8 cellular contexts compared by ENCODE assay signal in genomic region chr4:7939377-7940108, GRCh38. TPM values are rescaled to one million over a fixed set of nuclear protein-coding genes. Genes with fewer than 3 reads are reported as not detected.
A peak's percentile ranks its signal among the peaks of the same experiment; 100 is the strongest.
DNase-seq lines count a peak whose midpoint lies in the region; ATAC-seq and FAIRE-seq lines count a peak whose summit lies in the region.

TSS of gene AFAP1 (minus strand) at chr4:7939861. CDS start at chr4:7872078, 67,783 bp downstream.

- DNase-seq in Ammon's horn (ENCODE audit: low spot score), result peak; percentile 93
- peak; percentile 62 for DNase-seq in RCC 7860 (ENCODE audit: low spot score)
- DNase-seq in activated T-helper 1 cell treated with anti-CD3 and anti-CD28 coated beads, Interleukin-2, amount 50 U/mL, for 16 hours (ENCODE audit: low read depth in 1 of 2, low spot score in 1 of 2), result peak; percentile 71 to 88
- peak; percentile 80 for DNase-seq in fibroblast of gingiva (ENCODE audit: low read depth)
- DNase-seq in myocyte (ENCODE audit: low read depth), result peak; percentile 92
- DNase-seq in stimulated activated CD8-positive, alpha-beta memory T cell treated with anti-CD3 and anti-CD28 coated beads, Interleukin-4, amount 100 ng/mL, for 48 hours, result peak; percentile 92

- FAIRE-seq in RCC 7860 (lab: Jason Lieb, UNC), result no peak

- ATAC-seq in GM19395 (IDR thresholded peaks at IDR 0.05; ENCODE audit: unreplicated experiment) (peak; percentile 86), HG03565 (IDR thresholded peaks at IDR 0.05; ENCODE audit: unreplicated experiment) (peak; percentile 84)

RNA-seq across cellular contexts. Expression of gene AFAP1, which starts in this region (rescaled TPM):
- total RNA-seq in myocyte, result 30.8 and 50.5 TPM in 2 replicates
- 43.2 TPM for polyA plus RNA-seq in myocyte (2012)

Comparison
In these comparisons a context has a peak if more than half of its experiments do, and no peak if none do; other contexts are left out.
1. Peak in every context shown above with its lines: DNase-seq and ATAC-seq.